23 cellular contexts compared by ENCODE assay signal in genomic region chr12:15444523-15444922, GRCh38.
"Had no signal": no experiment of that assay in that cellular context is flagged by ENCODE, and none has a peak within 500 bp of the region (broad histone marks: within the 10 kb centered on the region; RNA-seq: fewer than 3 reads in every experiment).

No MANE protein-coding gene starts in this region.

- H3K4me3 Mint-ChIP-seq: effector memory CD8-positive, alpha-beta T cell; memory B cell; natural killer cell treated with Interleukin-12 subunit alpha and Interleukin-12 subunit beta and Interleukin-15 and Interleukin-18, amount 100 ng/mL, for 72 hours; neural crest cell; stimulated activated effector memory CD8-positive, alpha-beta T cell treated with anti-CD3 and anti-CD28 coated beads, Interleukin-12 subunit alpha, Interleukin-12 subunit beta, amount 100 ng/mL, for 72 hours had no signal

- DNase-seq: cortex of kidney; effector memory CD8-positive, alpha-beta T cell; erythroblast; esophagus squamous epithelium; hypothalamus; kidney; pancreas; sigmoid colon; stimulated activated CD4-positive, alpha-beta T cell treated with anti-CD3 and anti-CD28 coated beads, Interleukin-2, amount 100 ng/mL, for 24 hours; stimulated activated CD4-positive, alpha-beta T cell treated with anti-CD3 and anti-CD28 coated beads, Interleukin-4, amount 100 ng/mL, for 24 hours; stimulated activated naive CD4-positive, alpha-beta T cell treated with Interleukin-2 at 50 U/mL for 16 hours; stomach; thyroid gland; trophoblast cell had no signal

- H3K4me1 Mint-ChIP-seq: memory B cell; neural crest cell; stimulated activated effector memory CD8-positive, alpha-beta T cell treated with anti-CD3 and anti-CD28 coated beads, Interleukin-12 subunit alpha, Interleukin-12 subunit beta, amount 100 ng/mL, for 72 hours had no signal

- H3K4me1 ChIP-seq: esophagus squamous epithelium, pancreas, right atrium auricular region, sigmoid colon, stomach, thyroid gland, vagina had no signal

- ATAC-seq: effector memory CD8-positive, alpha-beta T cell; left lobe of liver; natural killer cell treated with Interleukin-12 subunit alpha and Interleukin-12 subunit beta and Interleukin-15 and Interleukin-18, amount 100 ng/mL, for 72 hours; pancreas; stimulated activated effector memory CD8-positive, alpha-beta T cell treated with anti-CD3 and anti-CD28 coated beads, Interleukin-12 subunit alpha, Interleukin-12 subunit beta, amount 100 ng/mL, for 72 hours had no signal

- H3K36me3 ChIP-seq: esophagus squamous epithelium, neutrophil, pancreas, right atrium auricular region, sigmoid colon, stomach, thyroid gland, vagina had no signal

- H3K27ac ChIP-seq: esophagus squamous epithelium, neutrophil, pancreas, right atrium auricular region, sigmoid colon, stomach, thyroid gland, vagina had no signal

- H3K9me3 ChIP-seq: esophagus squamous epithelium, neutrophil, pancreas, right atrium auricular region, sigmoid colon, thyroid gland, vagina had no signal

- H3K27ac Mint-ChIP-seq: effector memory CD8-positive, alpha-beta T cell; memory B cell; natural killer cell treated with Interleukin-12 subunit alpha and Interleukin-12 subunit beta and Interleukin-15 and Interleukin-18, amount 100 ng/mL, for 72 hours; stimulated activated effector memory CD8-positive, alpha-beta T cell treated with anti-CD3 and anti-CD28 coated beads, Interleukin-12 subunit alpha, Interleukin-12 subunit beta, amount 100 ng/mL, for 72 hours had no signal

- H3K27me3 ChIP-seq: esophagus squamous epithelium, neutrophil, pancreas, right atrium auricular region, sigmoid colon, stomach, thyroid gland, vagina had no signal

- H3K4me3 ChIP-seq: esophagus squamous epithelium, lung, pancreas, right atrium auricular region, sigmoid colon, stomach, thyroid gland, vagina had no signal

- H3K36me3 Mint-ChIP-seq: memory B cell; natural killer cell treated with Interleukin-12 subunit alpha and Interleukin-12 subunit beta and Interleukin-15 and Interleukin-18, amount 100 ng/mL, for 72 hours; stimulated activated effector memory CD8-positive, alpha-beta T cell treated with anti-CD3 and anti-CD28 coated beads, Interleukin-12 subunit alpha, Interleukin-12 subunit beta, amount 100 ng/mL, for 72 hours had no signal
